25 cellular contexts compared by ENCODE assay signal in genomic region chr11:17976651-17977050, GRCh38.
"Had no signal": no experiment of that assay in that cellular context is flagged by ENCODE, and none has a peak within 500 bp of the region (broad histone marks: within the 10 kb centered on the region; RNA-seq: fewer than 3 reads in every experiment).

No MANE protein-coding gene starts in this region.

- DNase-seq: activated CD4-positive, alpha-beta memory T cell treated with anti-CD3 and anti-CD28 coated beads for 36 hours; activated CD4-positive, alpha-beta T cell treated with anti-CD3 and anti-CD28 coated beads for 36 hours; activated CD4-positive, alpha-beta T cell treated with anti-CD3 and anti-CD28 coated beads, Interleukin-2, amount 10 ng/mL, durations not matched to agents 24 days and 14 days; activated CD4-positive, CD25-positive, alpha-beta regulatory T cell; activated CD4-positive, CD25-positive, alpha-beta regulatory T cell treated with anti-CD3 and anti-CD28 coated beads, Interleukin-2, amount 50 U/mL, for 72 hours; activated CD8-positive, alpha-beta memory T cell treated with anti-CD3 and anti-CD28 coated beads, Interleukin-2, amount 10 ng/mL, durations not matched to agents 7 days and 5 days; activated CD8-positive, alpha-beta memory T cell treated with anti-CD3 and anti-CD28 coated beads, Interleukin-2, amount 50 U/mL, for 4 hours; activated CD8-positive, alpha-beta T cell treated with anti-CD3 and anti-CD28 coated beads, Interleukin-2, amount 10 ng/mL, durations not matched to agents 7 days and 5 days; activated effector memory CD4-positive, alpha-beta T cell treated with anti-CD3 and anti-CD28 coated beads, Interleukin-2, amount 50 U/mL, for 16 hours; activated naive CD4-positive, alpha-beta T cell treated with anti-CD3 and anti-CD28 coated beads, Interleukin-2, amount 10 ng/mL, durations not matched to agents 7 days and 5 days; activated T-cell treated with anti-CD3 and anti-CD28 coated beads, Interleukin-2, amount 50 U/mL, for 1 hour; activated T-cell treated with anti-CD3 and anti-CD28 coated beads, Interleukin-2, amount 50 U/mL, for 48 hours; amniotic stem cell; anterior cingulate cortex; brain microvascular endothelial cell; effector memory CD4-positive, alpha-beta T cell; endodermal cell; foreskin fibroblast; head of caudate nucleus; T-helper 1 cell; T-helper 17 cell; T1000 had no signal

- ATAC-seq: activated CD4-positive, alpha-beta T cell treated with anti-CD3 and anti-CD28 coated beads for 36 hours; activated CD8-positive, alpha-beta memory T cell treated with anti-CD3 and anti-CD28 coated beads, Interleukin-2, amount 10 ng/mL, durations not matched to agents 7 days and 5 days; activated CD8-positive, alpha-beta T cell treated with anti-CD3 and anti-CD28 coated beads, Interleukin-2, amount 10 ng/mL, durations not matched to agents 7 days and 5 days; esophagus mucosa; T-helper 17 cell had no signal

- H3K36me3 ChIP-seq: brain microvascular endothelial cell had no signal

- H3K27ac ChIP-seq: brain microvascular endothelial cell, coronary artery had no signal

- H3K4me3 ChIP-seq: coronary artery, dorsolateral prefrontal cortex had no signal

- H3K27me3 ChIP-seq: brain microvascular endothelial cell, dorsolateral prefrontal cortex had no signal
